Comparison of ENCODE assay signal across 21 cellular contexts in the genomic region with DNA sequence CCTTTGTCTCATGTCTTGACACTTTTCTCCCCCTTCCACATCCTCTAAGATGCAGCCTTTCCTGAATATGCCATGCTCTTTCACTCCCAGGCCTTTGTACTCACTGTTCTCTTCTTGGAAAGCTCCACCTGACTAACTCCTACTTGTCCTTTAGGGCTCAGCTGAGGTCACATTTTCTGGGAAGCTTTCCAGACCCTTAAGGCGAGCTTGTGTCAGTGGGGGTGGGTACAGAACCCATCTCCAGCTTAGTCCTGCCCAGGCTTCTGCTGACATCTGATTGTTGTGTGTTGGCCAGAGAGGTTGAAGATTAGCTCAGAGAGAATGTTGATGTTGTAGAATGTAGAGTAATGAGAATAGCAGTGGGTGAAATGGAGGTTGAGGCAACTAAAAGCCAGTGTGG. TPM values are rescaled to one million over a fixed set of nuclear protein-coding genes. Genes with fewer than 3 reads are reported as not detected.
DNase-seq lines count a peak whose midpoint lies in the region; ATAC-seq and TF ChIP-seq lines count a peak whose summit lies in the region.
"Had no signal": no experiment of that assay in that cellular context is flagged by ENCODE, and none has a peak within 500 bp of the region (broad histone marks: within the 10 kb centered on the region; RNA-seq: fewer than 3 reads in every experiment).

No MANE protein-coding gene starts in this region.

- POLR2A ChIA-PET in activated naive CD8-positive, alpha-beta T cell treated with anti-CD3 and anti-CD28 coated beads, Interleukin-2, amount 10 ng/mL, durations not matched to agents 7 days and 5 days (lab: Charles Lee), result no interaction called here

- no peaks in the 10 kb centered on the region for H3K36me3 ChIP-seq in uterus
- peaks cover 14% of the 10 kb centered on the region for H3K36me3 ChIP-seq in osteoblast (ENCODE audit: insufficient read depth, low read length)

- no peak for TF ChIP-seq CTCF in fibroblast of pulmonary artery (IDR thresholded peaks at IDR 0.05; ENCODE audit: low read length, missing control alignments)
- no peak for TF ChIP-seq CTCF in uterus (IDR thresholded peaks at IDR 0.05)
- no peak for TF ChIP-seq CTCF in osteoblast (IDR thresholded peaks at IDR 0.05; ENCODE audit: extremely low read depth, low read depth, low read length)

- H3K27me3 ChIP-seq in uterus (no peaks in the 10 kb centered on the region), osteoblast (ENCODE audit: insufficient read depth, low read length) (no peaks in the 10 kb centered on the region)
- H3K27me3 ChIP-seq: tibial artery had no signal

- no peak for DNase-seq in activated naive CD8-positive, alpha-beta T cell treated with anti-CD3 and anti-CD28 coated beads, Interleukin-2, amount 10 ng/mL, durations not matched to agents 7 days and 5 days
- no peak for DNase-seq in activated naive CD8-positive, alpha-beta T cell treated with anti-CD3 and anti-CD28 coated beads for 36 hours
- DNase-seq in RPMI7951 (ENCODE audit: low read depth) (peak; percentile 19), fibroblast of pulmonary artery (ENCODE audit: low read depth) (peak; percentile 35), uterus (no peak), DMS79 treated with DMSO at 0.1 percent for 48 hours (lab: John Stamatoyannopoulos, UW) (no peak), osteoblast (ENCODE audit: insufficient read length, low spot score, missing footprints) (no peak)
- DNase-seq: ACHN; caudate nucleus; cortex of kidney; NCI-H1436 treated with DMSO at 0.1 percent for 48 hours; NCI-H446 treated with DMSO at 0.1 percent for 48 hours; nucleus accumbens; stimulated activated naive CD8-positive, alpha-beta T cell treated with anti-CD3 and anti-CD28 coated beads, Interleukin-15, amount 100 ng/mL, for 72 hours; T-helper 9 cell; tibial artery; WERI-Rb-1 had no signal

- no peak overlapping the region for H2AFZ ChIP-seq in osteoblast (ENCODE audit: low read length)

- H3K4me1 Mint-ChIP-seq in activated naive CD8-positive, alpha-beta T cell treated with anti-CD3 and anti-CD28 coated beads, Interleukin-2, amount 10 ng/mL, durations not matched to agents 7 days and 5 days, result peaks cover 33% of the 10 kb centered on the region
- peaks cover 20% of the 10 kb centered on the region for H3K4me1 Mint-ChIP-seq in activated naive CD8-positive, alpha-beta T cell treated with anti-CD3 and anti-CD28 coated beads for 36 hours

- no peak overlapping the region for H3K4me2 ChIP-seq in osteoblast (ENCODE audit: insufficient read depth, low read length)
- H3K4me2 ChIP-seq: KMS-11 had no signal

- intact Hi-C loops in uterus (cut with DNase I; ENCODE audit: low total_unique reads), result no loop called here

- no peak for TF ChIP-seq POLR2A in uterus (IDR thresholded peaks at IDR 0.05)

- no peaks in the 10 kb centered on the region for H4K20me1 ChIP-seq in osteoblast (ENCODE audit: insufficient read depth, low read length)

- H3K4me1 ChIP-seq in uterus (no peaks in the 10 kb centered on the region), osteoblast (ENCODE audit: insufficient read depth, low read length) (peaks cover 11% of the 10 kb centered on the region)

- H3K4me3 Mint-ChIP-seq in activated naive CD8-positive, alpha-beta T cell treated with anti-CD3 and anti-CD28 coated beads, Interleukin-2, amount 10 ng/mL, durations not matched to agents 7 days and 5 days, result no peak overlapping the region
- no peak overlapping the region for H3K4me3 Mint-ChIP-seq in activated naive CD8-positive, alpha-beta T cell treated with anti-CD3 and anti-CD28 coated beads for 36 hours
- H3K4me3 Mint-ChIP-seq: activated naive CD8-positive, alpha-beta T cell; memory B cell; stimulated activated naive CD8-positive, alpha-beta T cell treated with anti-CD3 and anti-CD28 coated beads, Interleukin-15, amount 100 ng/mL, for 72 hours had no signal

- no peak for ATAC-seq in activated naive CD8-positive, alpha-beta T cell treated with anti-CD3 and anti-CD28 coated beads, Interleukin-2, amount 10 ng/mL, durations not matched to agents 7 days and 5 days (ENCODE audit: low read depth)
- ATAC-seq: left lobe of liver; stimulated activated naive CD8-positive, alpha-beta T cell treated with anti-CD3 and anti-CD28 coated beads, Interleukin-15, amount 100 ng/mL, for 72 hours had no signal

- no peaks in the 10 kb centered on the region for H3K9me3 Mint-ChIP-seq in activated naive CD8-positive, alpha-beta T cell treated with anti-CD3 and anti-CD28 coated beads, Interleukin-2, amount 10 ng/mL, durations not matched to agents 7 days and 5 days
- H3K9me3 Mint-ChIP-seq in activated naive CD8-positive, alpha-beta T cell treated with anti-CD3 and anti-CD28 coated beads for 36 hours, result no peaks in the 10 kb centered on the region
- H3K9me3 Mint-ChIP-seq: memory B cell; stimulated activated naive CD8-positive, alpha-beta T cell treated with anti-CD3 and anti-CD28 coated beads, Interleukin-15, amount 100 ng/mL, for 72 hours had no signal

- H3K4me3 ChIP-seq in fibroblast of pulmonary artery (replicated peaks; ENCODE audit: low read depth, low read length), result no peak overlapping the region
- no peak overlapping the region for H3K4me3 ChIP-seq in uterus
- no peak overlapping the region for H3K4me3 ChIP-seq in osteoblast (ENCODE audit: insufficient read depth, low read length)
- H3K4me3 ChIP-seq: tibial artery had no signal

- no peaks in the 10 kb centered on the region for H3K27me3 Mint-ChIP-seq in activated naive CD8-positive, alpha-beta T cell treated with anti-CD3 and anti-CD28 coated beads, Interleukin-2, amount 10 ng/mL, durations not matched to agents 7 days and 5 days
- no peaks in the 10 kb centered on the region for H3K27me3 Mint-ChIP-seq in activated naive CD8-positive, alpha-beta T cell treated with anti-CD3 and anti-CD28 coated beads for 36 hours
- H3K27me3 Mint-ChIP-seq: activated naive CD8-positive, alpha-beta T cell; memory B cell; stimulated activated naive CD8-positive, alpha-beta T cell treated with anti-CD3 and anti-CD28 coated beads, Interleukin-15, amount 100 ng/mL, for 72 hours had no signal

- H3K36me3 Mint-ChIP-seq in activated naive CD8-positive, alpha-beta T cell treated with anti-CD3 and anti-CD28 coated beads, Interleukin-2, amount 10 ng/mL, durations not matched to agents 7 days and 5 days, result peaks cover 6% of the 10 kb centered on the region
- H3K36me3 Mint-ChIP-seq in activated naive CD8-positive, alpha-beta T cell treated with anti-CD3 and anti-CD28 coated beads for 36 hours, result peaks cover 14% of the 10 kb centered on the region

- H3K27ac ChIP-seq in uterus, result no peak overlapping the region
- H3K27ac ChIP-seq in osteoblast (ENCODE audit: low read depth, low read length), result no peak overlapping the region
- H3K27ac ChIP-seq: KMS-11, tibial artery, WERI-Rb-1 had no signal

- H3K9me3 ChIP-seq in uterus, result no peaks in the 10 kb centered on the region
- no peaks in the 10 kb centered on the region for H3K9me3 ChIP-seq in osteoblast (ENCODE audit: low read depth, low read length)
- H3K9me3 ChIP-seq: tibial artery had no signal

- peaks cover 19% of the 10 kb centered on the region for H3K79me2 ChIP-seq in osteoblast (ENCODE audit: insufficient read depth, low read length)

- H3K27ac Mint-ChIP-seq in activated naive CD8-positive, alpha-beta T cell treated with anti-CD3 and anti-CD28 coated beads, Interleukin-2, amount 10 ng/mL, durations not matched to agents 7 days and 5 days, result peak overlapping the region; percentile 47
- no peak overlapping the region for H3K27ac Mint-ChIP-seq in activated naive CD8-positive, alpha-beta T cell treated with anti-CD3 and anti-CD28 coated beads for 36 hours
- H3K27ac Mint-ChIP-seq: activated naive CD8-positive, alpha-beta T cell; memory B cell; stimulated activated naive CD8-positive, alpha-beta T cell treated with anti-CD3 and anti-CD28 coated beads, Interleukin-15, amount 100 ng/mL, for 72 hours had no signal

RNA-seq across cellular contexts. Expression of a gene that starts 2.9 kb away (rescaled TPM):
- 10 to 100 TPM; 23.0 to 24.4 TPM for total RNA-seq in activated naive CD8-positive, alpha-beta T cell treated with anti-CD3 and anti-CD28 coated beads, Interleukin-2, amount 10 ng/mL, durations not matched to agents 7 days and 5 days
- total RNA-seq in activated naive CD8-positive, alpha-beta T cell treated with anti-CD3 and anti-CD28 coated beads for 36 hours, result 10 to 100 TPM; 67.7 to 74.7 TPM
- total RNA-seq in RPMI7951 (2014; rRNA removed; shearing (Covaris generic)), result 43.1 and 48.8 TPM in 2 replicates
- total RNA-seq in uterus (10 to 100 TPM in 3 of 4 donors, 1 to 10 TPM in 1; 8.2 to 22.3 (median 16.7) TPM), osteoblast (18.1 and 18.3 TPM in 2 replicates)

RNA-seq across cellular contexts. Expression of a gene that starts 7.3 kb away (rescaled TPM):
- total RNA-seq in activated naive CD8-positive, alpha-beta T cell treated with anti-CD3 and anti-CD28 coated beads, Interleukin-2, amount 10 ng/mL, durations not matched to agents 7 days and 5 days, result 1 to 10 TPM; 3.8 to 4.1 TPM
- total RNA-seq in activated naive CD8-positive, alpha-beta T cell treated with anti-CD3 and anti-CD28 coated beads for 36 hours, result 1 to 10 TPM; 3.7 to 3.9 TPM
- 5.3 and 6.6 TPM in 2 replicates for total RNA-seq in RPMI7951 (2014; rRNA removed; shearing (Covaris generic))
- total RNA-seq in uterus, result 10 to 100 TPM in 2 of 4 donors, 1 to 10 TPM in 2; 2.3 to 15.5 (median 11.5) TPM
- total RNA-seq in osteoblast, result 8.3 and 8.8 TPM in 2 replicates

RNA-seq across cellular contexts. Expression of a gene that starts 7.8 kb away (rescaled TPM):
- total RNA-seq in activated naive CD8-positive, alpha-beta T cell treated with anti-CD3 and anti-CD28 coated beads, Interleukin-2, amount 10 ng/mL, durations not matched to agents 7 days and 5 days, result 10 to 100 TPM; 13.9 to 14.9 TPM
- total RNA-seq in activated naive CD8-positive, alpha-beta T cell treated with anti-CD3 and anti-CD28 coated beads for 36 hours, result 10 to 100 TPM; 59.6 to 60.1 TPM
- total RNA-seq in RPMI7951 (2014; rRNA removed; shearing (Covaris generic)), result 8.8 and 11.2 TPM in 2 replicates
- total RNA-seq in uterus, result 10 to 100 TPM in 3 of 4 donors, 1 to 10 TPM in 1; 5.1 to 22.4 (median 18.0) TPM
- 2.9 TPM in 2 replicates for total RNA-seq in osteoblast

RNA-seq across cellular contexts. Expression of a gene that starts 12.9 kb away (rescaled TPM):
- total RNA-seq in activated naive CD8-positive, alpha-beta T cell treated with anti-CD3 and anti-CD28 coated beads, Interleukin-2, amount 10 ng/mL, durations not matched to agents 7 days and 5 days, result 1 to 10 TPM; 2.4 to 2.6 TPM
- 10 to 100 TPM in 1 of 2 experiments, 1 to 10 TPM in 1; 9.6 to 12.0 TPM for total RNA-seq in activated naive CD8-positive, alpha-beta T cell treated with anti-CD3 and anti-CD28 coated beads for 36 hours
- 1.1 and 1.2 TPM in 2 replicates for total RNA-seq in RPMI7951 (2014; rRNA removed; shearing (Covaris generic))
- total RNA-seq in uterus (1 to 10 TPM in 1 of 4 donors, under 1 TPM in 1, not detected in 2; 0.28 to 1.2 TPM), osteoblast (0.29 and 0.36 TPM in 2 replicates)

RNA-seq across cellular contexts. Expression of a gene that starts 24.8 kb away (rescaled TPM):
- 10 to 100 TPM; 37.1 to 38.3 TPM for total RNA-seq in activated naive CD8-positive, alpha-beta T cell treated with anti-CD3 and anti-CD28 coated beads, Interleukin-2, amount 10 ng/mL, durations not matched to agents 7 days and 5 days
- total RNA-seq in activated naive CD8-positive, alpha-beta T cell treated with anti-CD3 and anti-CD28 coated beads for 36 hours, result 10 to 100 TPM; 18.2 to 19.2 TPM
- 3.0 and 4.2 TPM in 2 replicates for total RNA-seq in RPMI7951 (2014; rRNA removed; shearing (Covaris generic))
- total RNA-seq in uterus (1 to 10 TPM in 3 of 4 donors, not detected in 1; 5.1 to 7.6 (median 6.8) TPM), osteoblast (0.59 and 0.72 TPM in 2 replicates)

Comparison
In these comparisons a context has a peak if more than half of its experiments do, and no peak if none do; other contexts are left out.
1. DNase-seq: peak in RPMI7951 (single experiment) and fibroblast of pulmonary artery (single experiment); none in activated naive CD8-positive, alpha-beta T cell treated with anti-CD3 and anti-CD28 coated beads, Interleukin-2, amount 10 ng/mL, durations not matched to agents 7 days and 5 days (single experiment), activated naive CD8-positive, alpha-beta T cell treated with anti-CD3 and anti-CD28 coated beads for 36 hours (single experiment), uterus (0 of 2), DMS79 treated with DMSO at 0.1 percent for 48 hours (single experiment) and osteoblast (single experiment).